In genomic region chr2:209933499-209934458, GRCh38 we compare ENCODE assay signal across 11 cellular contexts.
A peak's percentile ranks its signal among the peaks of the same experiment; 100 is the strongest.
DNase-seq lines count a peak whose midpoint lies in the region; ATAC-seq and TF ChIP-seq lines count a peak whose summit lies in the region.
"Had no signal": no experiment of that assay in that cellular context is flagged by ENCODE, and none has a peak within 500 bp of the region (broad histone marks: within the 10 kb centered on the region; RNA-seq: fewer than 3 reads in every experiment).

No MANE protein-coding gene starts in this region.

- H3K4me3 ChIP-seq in Panc1 (ENCODE audit: low read depth in 2 of 2, low read length in 2 of 2) (peak overlapping the region in 1 of 2 experiments; percentile 2; a peak in 1 of 4 replicates), fibroblast of mammary gland (ENCODE audit: control insufficient read depth, low read depth, low read length) (no peak overlapping the region)
- H3K4me3 ChIP-seq: smooth muscle cell, vagina had no signal

- no peaks in the 10 kb centered on the region for H3K4me1 ChIP-seq in Panc1 (ENCODE audit: control insufficient read depth, insufficient read depth, low read length)

- H3K9me3 ChIP-seq in Panc1 (ENCODE audit: control insufficient read depth, insufficient read depth, low read depth, low read length) = no peaks in the 10 kb centered on the region
- H3K9me3 ChIP-seq: esophagus squamous epithelium, vagina had no signal

- no peaks in the 10 kb centered on the region for H3K36me3 Mint-ChIP-seq in activated CD4-positive, alpha-beta T cell treated with anti-CD3 and anti-CD28 coated beads, Interleukin-2, amount 10 ng/mL, durations not matched to agents 7 days and 5 days (ENCODE audit: low read depth)

- POLR2A ChIA-PET in Panc1 (lab: Charles Lee) = no interaction called here
- POLR2A ChIA-PET in activated CD4-positive, alpha-beta T cell treated with anti-CD3 and anti-CD28 coated beads, Interleukin-2, amount 10 ng/mL, durations not matched to agents 7 days and 5 days (lab: Charles Lee) = no interaction called here

- TF ChIP-seq CTCF in Panc1 (IDR thresholded peaks at IDR 0.05) (peak; percentile 21; the same call in 1 of the 2 replicates), fibroblast of mammary gland (conservative IDR thresholded peaks at IDR 0.05; ENCODE audit: control insufficient read depth, insufficient read depth, low read depth, low read length) (no peak)

- no peaks in the 10 kb centered on the region; the same call in 1 of the 2 replicates for H3K27me3 ChIP-seq in Panc1 (ENCODE audit: control insufficient read depth, insufficient read depth, low read length)
- H3K27me3 ChIP-seq: esophagus squamous epithelium, vagina had no signal

- ATAC-seq in Panc1 = no peak
- no peak for ATAC-seq in HG03378 (IDR thresholded peaks at IDR 0.05; ENCODE audit: unreplicated experiment)

- H3K4me1 Mint-ChIP-seq in activated CD4-positive, alpha-beta T cell treated with anti-CD3 and anti-CD28 coated beads, Interleukin-2, amount 10 ng/mL, durations not matched to agents 7 days and 5 days = no peaks in the 10 kb centered on the region

- peak in 9 of 14 donors; percentile 4 to 38 (median 20) for DNase-seq in C1 segment of cervical spinal cord (lab: John Stamatoyannopoulos, UW)
- DNase-seq in Panc1 (ENCODE audit: low read depth, low spot score) = no peak
- DNase-seq in fibroblast of mammary gland (ENCODE audit: low read depth) = peak; percentile 80
- DNase-seq in non-pigmented ciliary epithelial cell (ENCODE audit: low read depth) = peak; percentile 40
- no peak for DNase-seq in activated CD4-positive, alpha-beta T cell treated with anti-CD3 and anti-CD28 coated beads, Interleukin-2, amount 10 ng/mL, durations not matched to agents 7 days and 5 days
- no peak for DNase-seq in NCI-H2171 (lab: John Stamatoyannopoulos, UW)
- no peak for DNase-seq in NCI-H82 treated with DMSO at 0.1 percent for 48 hours (lab: John Stamatoyannopoulos, UW; ENCODE audit: unreplicated experiment)
- DNase-seq: esophagus squamous epithelium had no signal

- intact Hi-C loops in Panc1 (cut with micrococcal nuclease; ENCODE audit: unreplicated experiment) = no loop called here

- no peaks in the 10 kb centered on the region for H3K36me3 ChIP-seq in Panc1 (ENCODE audit: control insufficient read depth, insufficient read depth, low read length)
- H3K36me3 ChIP-seq: esophagus squamous epithelium, vagina had no signal

- CTCF ChIA-PET in Panc1 (lab: Charles Lee) = interaction anchor here (0.7 to 0.9 kb wide), 3 partner anchors 23 to 1331 kb away, joined by 5 to 11 read pairs (median 5); no protein-coding TSS in a partner anchor
- CTCF ChIA-PET in activated CD4-positive, alpha-beta T cell treated with anti-CD3 and anti-CD28 coated beads, Interleukin-2, amount 10 ng/mL, durations not matched to agents 7 days and 5 days (lab: Charles Lee) = interaction anchor here (0.6 to 1.4 kb wide), 3 partner anchors 9 to 256 kb away, joined by 3 to 4 read pairs (median 3); no protein-coding TSS in a partner anchor

- in situ Hi-C loops in Panc1 (cut with HindIII; ENCODE audit: low pct_unique_long_range_greater_than_20kb, low sequenced_read_pairs) = no loop called here

- no peak overlapping the region for H3K27ac ChIP-seq in Panc1 (ENCODE audit: low read length)
- H3K27ac ChIP-seq: vagina had no signal

- no peak overlapping the region for H3K27ac Mint-ChIP-seq in activated CD4-positive, alpha-beta T cell treated with anti-CD3 and anti-CD28 coated beads, Interleukin-2, amount 10 ng/mL, durations not matched to agents 7 days and 5 days

- H3K27me3 Mint-ChIP-seq in activated CD4-positive, alpha-beta T cell treated with anti-CD3 and anti-CD28 coated beads, Interleukin-2, amount 10 ng/mL, durations not matched to agents 7 days and 5 days = peaks cover 11% of the 10 kb centered on the region

- no peaks in the 10 kb centered on the region for H3K9me3 Mint-ChIP-seq in activated CD4-positive, alpha-beta T cell treated with anti-CD3 and anti-CD28 coated beads, Interleukin-2, amount 10 ng/mL, durations not matched to agents 7 days and 5 days

- no peak overlapping the region for H3K4me3 Mint-ChIP-seq in activated CD4-positive, alpha-beta T cell treated with anti-CD3 and anti-CD28 coated beads, Interleukin-2, amount 10 ng/mL, durations not matched to agents 7 days and 5 days

- no TSS peak for BruUV-seq in Panc1 (replicated peaks; lab: Mats Ljungman, UMichigan)

Comparison
In these comparisons a context has a peak if more than half of its experiments do, and no peak if none do; other contexts are left out.
1. DNase-seq: peak in C1 segment of cervical spinal cord (9 of 14), fibroblast of mammary gland (single experiment) and non-pigmented ciliary epithelial cell (single experiment); none in Panc1 (single experiment), activated CD4-positive, alpha-beta T cell treated with anti-CD3 and anti-CD28 coated beads, Interleukin-2, amount 10 ng/mL, durations not matched to agents 7 days and 5 days (single experiment), NCI-H2171 (single experiment) and NCI-H82 treated with DMSO at 0.1 percent for 48 hours (single experiment).